Comparison of ENCODE assay signal across 3 cellular contexts in the genomic region with DNA sequence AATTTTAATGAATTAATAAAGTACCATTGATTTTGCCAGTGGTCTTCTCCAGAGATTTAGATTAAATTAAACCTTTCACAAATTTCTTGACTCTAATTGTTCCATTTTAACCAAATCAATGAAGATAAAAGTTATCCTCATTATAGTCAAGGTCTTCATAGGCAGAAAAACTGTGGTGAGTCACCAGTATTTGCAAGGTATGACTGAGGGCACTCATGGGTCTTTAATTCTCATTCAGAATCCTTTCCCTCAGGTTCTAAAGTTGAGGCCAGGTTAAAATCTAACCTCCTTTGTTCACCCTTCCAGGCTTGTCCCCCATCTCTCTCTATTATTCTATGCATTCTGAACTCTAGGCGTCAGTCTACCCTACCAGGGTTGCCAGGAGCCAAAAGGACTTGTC.
TF ChIP-seq lines count a peak whose summit lies in the region.

No MANE protein-coding gene starts in this region.

TF ChIP-seq in A549, 52 proteins besides CTCF, POLR2A, EP300 and RAD21:
- TF ChIP-seq CBX2 (IDR thresholded peaks at IDR 0.05; ENCODE audit: borderline replicate concordance, low read depth) (no peak), POLR2AphosphoS2 (conservative IDR thresholded peaks at IDR 0.05; ENCODE audit: low read length) (no peak), HOXB5 (CRISPR knock-in tag; IDR thresholded peaks at IDR 0.05) (no peak), FOSL2 (IDR thresholded peaks at IDR 0.05) (no peak), FOSL2 (CRISPR knock-in tag; IDR thresholded peaks at IDR 0.05) (peak; percentile 53), EHMT2 (IDR thresholded peaks at IDR 0.05; ENCODE audit: low read depth) (no peak), RCOR1 (IDR thresholded peaks at IDR 0.05; ENCODE audit: low read depth, low read length) (no peak), HEYL (CRISPR knock-in tag; IDR thresholded peaks at IDR 0.05) (no peak)
TF ChIP-seq in A549: peak in this region for 1.

TF ChIP-seq in IMR-90, 13 proteins besides CTCF, POLR2A, EP300 and RAD21:
- TF ChIP-seq MAZ (IDR thresholded peaks at IDR 0.05; ENCODE audit: borderline replicate concordance, low read depth, low read length) (no peak), NFE2L2 (IDR thresholded peaks at IDR 0.05; ENCODE audit: low read depth, low read length) (no peak), FOS (IDR thresholded peaks at IDR 0.05; ENCODE audit: low read depth, low read length) (no peak), RCOR1 (IDR thresholded peaks at IDR 0.05; ENCODE audit: insufficient replicate concordance, low read length) (no peak), RFX5 (IDR thresholded peaks at IDR 0.05; ENCODE audit: low read depth, low read length) (no peak), CEBPB (IDR thresholded peaks at IDR 0.05; ENCODE audit: low read depth, low read length) (no peak), CHD1 (IDR thresholded peaks at IDR 0.05; ENCODE audit: low read depth, low read length) (no peak)

TF ChIP-seq in endothelial cell of umbilical vein, 7 proteins besides CTCF, POLR2A, EP300 and RAD21:
- no peak for TF ChIP-seq GATA2 (IDR thresholded peaks at IDR 0.05; ENCODE audit: insufficient read depth, insufficient read length, low read depth, low read length)
- peak; percentile 6 for TF ChIP-seq FOS (IDR thresholded peaks at IDR 0.05; ENCODE audit: borderline replicate concordance, insufficient read depth, low read length)
